ENCODE assay signal across 14 cellular contexts in genomic region chr11:119689318-119689717, GRCh38.
"Had no signal": no experiment of that assay in that cellular context is flagged by ENCODE, and none has a peak within 500 bp of the region (broad histone marks: within the 10 kb centered on the region; RNA-seq: fewer than 3 reads in every experiment).

No MANE protein-coding gene starts in this region.

- H3K36me3 ChIP-seq: cardiac muscle cell, prostate gland, right atrium auricular region, tibial nerve had no signal

- H3K9me3 ChIP-seq: prostate gland, right atrium auricular region, tibial nerve had no signal

- H3K27me3 ChIP-seq: cardiac muscle cell, right atrium auricular region, tibial nerve had no signal

- DNase-seq: activated B cell treated with CpG ODN at 0.5 μM for 24 hours; activated CD4-positive, alpha-beta memory T cell treated with anti-CD3 and anti-CD28 coated beads for 36 hours; activated CD4-positive, alpha-beta T cell treated with anti-CD3 and anti-CD28 coated beads for 4 hours; activated T-cell treated with anti-CD3 and anti-CD28 coated beads for 4 hours; effector memory CD4-positive, alpha-beta T cell; foreskin melanocyte; glutamatergic neuron; hippocampal formation; stimulated activated naive CD8-positive, alpha-beta T cell treated with anti-CD3 and anti-CD28 coated beads, Interleukin-15, Interleukin-2, amounts not matched to agents 100 U/mL and 50 U/mL, for 24 hours; substantia nigra had no signal

- H3K27ac ChIP-seq: cardiac muscle cell, right atrium auricular region, tibial nerve had no signal

- H3K4me3 ChIP-seq: cardiac muscle cell, prostate gland, right atrium auricular region, tibial nerve had no signal
